14 cellular contexts compared by ENCODE assay signal in genomic region chr2:69499242-69499641, GRCh38.
DNase-seq lines count a peak whose midpoint lies in the region; ATAC-seq lines count a peak whose summit lies in the region.
"Had no signal": no experiment of that assay in that cellular context is flagged by ENCODE, and none has a peak within 500 bp of the region (broad histone marks: within the 10 kb centered on the region; RNA-seq: fewer than 3 reads in every experiment).

No MANE protein-coding gene starts in this region.

- peak overlapping the region; percentile 8; the same call in 1 of the 2 replicates for H3K4me3 ChIP-seq in BLaER1
- no peak overlapping the region for H3K4me3 ChIP-seq in effector memory CD4-positive, alpha-beta T cell (ENCODE audit: insufficient read depth, low read depth, low read length, poor library complexity, severe bottlenecking)
- H3K4me3 ChIP-seq: coronary artery, gastrocnemius medialis, ovary, thoracic aorta had no signal

- H3K4me2 ChIP-seq in BLaER1: peak overlapping the region; percentile 87

- H3K4me1 ChIP-seq in BLaER1: peaks cover 41% of the 10 kb centered on the region
- H3K4me1 ChIP-seq in effector memory CD4-positive, alpha-beta T cell (ENCODE audit: control insufficient read depth, insufficient read depth, low read length, poor library complexity, severe bottlenecking): no peaks in the 10 kb centered on the region
- H3K4me1 ChIP-seq: gastrocnemius medialis had no signal

- no peaks in the 10 kb centered on the region for H4K20me1 ChIP-seq in BLaER1

- no peaks in the 10 kb centered on the region for H3K27me3 ChIP-seq in BLaER1
- H3K27me3 ChIP-seq in effector memory CD4-positive, alpha-beta T cell (replicated peaks; ENCODE audit: control insufficient read depth, insufficient read depth, low read length, poor library complexity, severe bottlenecking): no peaks in the 10 kb centered on the region
- H3K27me3 ChIP-seq: gastrocnemius medialis, ovary had no signal

- H3K27ac ChIP-seq in BLaER1: peak overlapping the region; percentile 76
- H3K27ac ChIP-seq in effector memory CD4-positive, alpha-beta T cell (ENCODE audit: insufficient read depth, low read length, poor library complexity, severe bottlenecking): peak overlapping the region; percentile 34
- H3K27ac ChIP-seq: coronary artery, gastrocnemius medialis, ovary, thoracic aorta had no signal

- H3K9me3 ChIP-seq in BLaER1: no peaks in the 10 kb centered on the region
- no peaks in the 10 kb centered on the region for H3K9me3 ChIP-seq in effector memory CD4-positive, alpha-beta T cell (ENCODE audit: control insufficient read depth, low read length)
- H3K9me3 ChIP-seq: gastrocnemius medialis, ovary, thoracic aorta had no signal

- peak; percentile 86 for ATAC-seq in GM18511 (IDR thresholded peaks at IDR 0.05; ENCODE audit: unreplicated experiment)
- no peak for ATAC-seq in GM18867 (IDR thresholded peaks at IDR 0.05; ENCODE audit: unreplicated experiment)
- ATAC-seq: gastrocnemius medialis had no signal

- peaks cover 52% of the 10 kb centered on the region for H3K36me3 ChIP-seq in BLaER1
- H3K36me3 ChIP-seq in effector memory CD4-positive, alpha-beta T cell (ENCODE audit: control insufficient read depth, insufficient read depth, low read length): peaks cover 43% of the 10 kb centered on the region
- H3K36me3 ChIP-seq: ovary had no signal

- H3K9ac ChIP-seq in BLaER1: peak overlapping the region; percentile 17; the same call in 1 of the 2 replicates

- peak; percentile 63 for DNase-seq in NAMALWA (ENCODE audit: low spot score)
- no peak for DNase-seq in effector memory CD4-positive, alpha-beta T cell
- DNase-seq in activated CD8-positive, alpha-beta memory T cell treated with anti-CD3 and anti-CD28 coated beads, Interleukin-2, amount 50 U/mL, for 4 hours: no peak
- no peak for DNase-seq in NCI-H2107 (lab: John Stamatoyannopoulos, UW)
- no peak for DNase-seq in activated effector memory CD4-positive, alpha-beta T cell treated with Interleukin-2 at 50 U/mL for 16 hours
- DNase-seq: gastrocnemius medialis; NCI-H187 treated with DMSO at 0.1 percent for 48 hours; ovary; stimulated activated CD4-positive, alpha-beta T cell treated with anti-CD3 and anti-CD28 coated beads, Interleukin-4, amount 100 ng/mL, for 1 hour had no signal
